23 cellular contexts compared by ENCODE assay signal in the genomic region with DNA sequence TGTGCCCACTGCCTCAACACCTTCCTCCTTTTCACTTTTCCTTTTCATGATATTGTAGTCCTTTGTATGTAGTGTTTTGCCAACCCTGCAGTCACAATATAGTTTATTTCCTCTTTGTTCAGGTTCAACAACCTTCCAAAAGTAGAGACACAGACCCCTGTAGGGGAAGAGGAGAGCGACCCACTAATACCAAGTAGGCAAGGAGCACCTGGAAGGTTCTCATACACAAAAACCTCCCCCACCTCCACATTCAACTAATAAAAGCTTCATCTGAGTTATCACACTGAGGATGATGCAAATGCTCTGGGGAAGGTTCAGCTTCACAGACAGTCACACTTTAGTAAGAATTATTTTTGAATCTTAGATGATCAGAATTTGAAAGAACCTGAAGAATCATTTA. TPM values are rescaled to one million over a fixed set of nuclear protein-coding genes. Genes with fewer than 3 reads are reported as not detected.
DNase-seq lines count a peak whose midpoint lies in the region; ATAC-seq, FAIRE-seq and TF ChIP-seq lines count a peak whose summit lies in the region.
"Had no signal": no experiment of that assay in that cellular context is flagged by ENCODE, and none has a peak within 500 bp of the region (broad histone marks: within the 10 kb centered on the region; RNA-seq: fewer than 3 reads in every experiment).

No MANE protein-coding gene starts in this region.

- H3K27me3 Mint-ChIP-seq in MCF 10A (ENCODE audit: insufficient read depth, unreplicated experiment): peaks cover 11% of the 10 kb centered on the region

- BruUV-seq in MCF 10A (replicated peaks; lab: Mats Ljungman, UMichigan): no TSS peak

- CTCF ChIA-PET in MCF 10A (lab: Yijun Ruan, JAX): interaction anchor here (0.8 to 1.1 kb wide), 3 partner anchors 15 to 359 kb away, joined by 3 read pairs; no protein-coding TSS in a partner anchor

- no peak overlapping the region for H3K9ac ChIP-seq in smooth muscle cell (ENCODE audit: low read depth)
- H3K9ac ChIP-seq: BLaER1 had no signal

- no peaks in the 10 kb centered on the region for H3K79me2 ChIP-seq in smooth muscle cell (ENCODE audit: low read depth)

- H3K4me1 Mint-ChIP-seq in MCF 10A (ENCODE audit: insufficient read depth, unreplicated experiment): no peaks in the 10 kb centered on the region

- no peak overlapping the region for H2AFZ ChIP-seq in smooth muscle cell (ENCODE audit: low read depth)

- H3K36me3 ChIP-seq in neutrophil: no peaks in the 10 kb centered on the region
- no peaks in the 10 kb centered on the region for H3K36me3 ChIP-seq in smooth muscle cell (ENCODE audit: low read depth)

- H3K4me3 ChIP-seq in neutrophil (ENCODE audit: low read depth in 1 of 2, low read length in 1 of 2) (no peak overlapping the region), smooth muscle cell (no peak overlapping the region)
- H3K4me3 ChIP-seq: BLaER1 had no signal

- no peak overlapping the region for H3K4me3 Mint-ChIP-seq in MCF 10A (ENCODE audit: unreplicated experiment)
- H3K4me3 Mint-ChIP-seq: CD4-positive, alpha-beta memory T cell had no signal

- H3K27ac Mint-ChIP-seq in MCF 10A (ENCODE audit: low read depth, unreplicated experiment): no peak overlapping the region
- H3K27ac Mint-ChIP-seq: CD4-positive, alpha-beta memory T cell had no signal

- peak; percentile 64 for FAIRE-seq in GM12891 (lab: Jason Lieb, UNC)
- FAIRE-seq: G401.6 had no signal

- H3K9me3 ChIP-seq in neutrophil (no peaks in the 10 kb centered on the region), smooth muscle cell (replicated peaks; ENCODE audit: low read depth) (no peaks in the 10 kb centered on the region)

- no peak for DNase-seq in GM12891 (ENCODE audit: insufficient read length, low spot score)
- DNase-seq in NAMALWA (ENCODE audit: low spot score): peak; percentile 62
- DNase-seq in germinal center (ENCODE audit: low spot score): peak; percentile 77
- no peak for DNase-seq in MCF 10A (ENCODE audit: unreplicated experiment)
- no peak for DNase-seq in smooth muscle cell (lab: John Stamatoyannopoulos, UW; ENCODE audit: unreplicated experiment)
- DNase-seq: CD4-positive, alpha-beta memory T cell; KG1; MV-4-11; NCI-H1694; NCI-H2081; NCI-H2171; NCI-H345; NCI-H524; PC-3; SHP77; SW 1271 had no signal

- no peak overlapping the region for H3K4me2 ChIP-seq in smooth muscle cell
- H3K4me2 ChIP-seq: BLaER1 had no signal

- WGBS in smooth muscle cell (ENCODE audit: low lambda C conversion rate): 94% methylated on average over 1 of the region's 1 CpG

- H4K20me1 ChIP-seq in smooth muscle cell (ENCODE audit: low read depth): no peaks in the 10 kb centered on the region

- intact Hi-C loops in MCF 10A (cut with micrococcal nuclease): no loop called here

- H3K36me3 Mint-ChIP-seq in MCF 10A (ENCODE audit: insufficient read depth, unreplicated experiment): no peaks in the 10 kb centered on the region
- H3K36me3 Mint-ChIP-seq: CD4-positive, alpha-beta memory T cell had no signal

- TF ChIP-seq CTCF in neutrophil (IDR thresholded peaks at IDR 0.05): no peak
- TF ChIP-seq CTCF in MCF 10A (IDR thresholded peaks at IDR 0.05; ENCODE audit: unreplicated experiment): no peak
- TF ChIP-seq CTCF in smooth muscle cell (IDR thresholded peaks at IDR 0.05; ENCODE audit: borderline replicate concordance, insufficient read depth, poor library complexity, severe bottlenecking): no peak

- H3K4me1 ChIP-seq in neutrophil (ENCODE audit: control insufficient read depth in 1 of 2, insufficient read depth in 1 of 2, low read depth in 1 of 2, low read length in 1 of 2) (peaks cover 46 to 51% of the 10 kb centered on the region in 2 experiments), smooth muscle cell (ENCODE audit: low read depth) (peaks cover 3% of the 10 kb centered on the region)

- H3K27me3 ChIP-seq in neutrophil (no peaks in the 10 kb centered on the region), smooth muscle cell (ENCODE audit: low read depth) (no peaks in the 10 kb centered on the region)
- H3K27me3 ChIP-seq: BLaER1 had no signal

- no peaks in the 10 kb centered on the region for H3K9me3 Mint-ChIP-seq in MCF 10A (ENCODE audit: unreplicated experiment)

- ATAC-seq in HG03460 (IDR thresholded peaks at IDR 0.05; ENCODE audit: unreplicated experiment) (no peak), HG02852 (IDR thresholded peaks at IDR 0.05; ENCODE audit: unreplicated experiment) (no peak)
- ATAC-seq: PC-3 had no signal

- no peak for TF ChIP-seq POLR2A in GM12891 (IDR thresholded peaks at IDR 0.05; ENCODE audit: low read depth, low read length)

- H3F3A ChIP-seq in smooth muscle cell (ENCODE audit: low read depth): peaks cover 4% of the 10 kb centered on the region

- POLR2A ChIA-PET in MCF 10A (lab: Yijun Ruan, JAX): no interaction called here

- H3K27ac ChIP-seq in neutrophil (peak overlapping the region; percentile 21), smooth muscle cell (ENCODE audit: low read depth) (no peak overlapping the region)
- H3K27ac ChIP-seq: BLaER1, HL-60 had no signal

TF ChIP-seq in GM12891, 5 proteins besides CTCF, POLR2A, EP300 and RAD21:
- TF ChIP-seq POLR2AphosphoS5 (IDR thresholded peaks at IDR 0.05; ENCODE audit: low read depth, low read length) (no peak), SPI1 (IDR thresholded peaks at IDR 0.05; ENCODE audit: low read depth, low read length) (no peak), PAX5 (IDR thresholded peaks at IDR 0.05; ENCODE audit: insufficient read depth, low read length, severe bottlenecking) (no peak), TAF1 (IDR thresholded peaks at IDR 0.05; ENCODE audit: low read depth, low read length) (no peak), POU2F2 (IDR thresholded peaks at IDR 0.05; ENCODE audit: low read depth, low read length) (no peak)
TF ChIP-seq in GM12891: peak in this region for 0.

RNA-seq across cellular contexts. Expression of a gene that starts 41.6 kb away (rescaled TPM):
- 73.5 TPM for polyA plus RNA-seq in GM12891 (2012; ENCODE audit: low read depth, missing spikeins)
- total RNA-seq in MCF 10A (2022) (not detected in 2 replicates), smooth muscle cell (0.09 and 1.2 TPM in 2 replicates)
- polyA plus RNA-seq in smooth muscle cell: not detected in 2 replicates
- total RNA-seq: RPMI7951 had no signal

Comparison
In these comparisons a context has a peak if more than half of its experiments do, and no peak if none do; other contexts are left out.
1. DNase-seq: peak in NAMALWA (single experiment) and germinal center (single experiment); none in GM12891 (single experiment), MCF 10A (single experiment) and smooth muscle cell (single experiment).